ENCODE assay signal across 8 cellular contexts in the genomic region with DNA sequence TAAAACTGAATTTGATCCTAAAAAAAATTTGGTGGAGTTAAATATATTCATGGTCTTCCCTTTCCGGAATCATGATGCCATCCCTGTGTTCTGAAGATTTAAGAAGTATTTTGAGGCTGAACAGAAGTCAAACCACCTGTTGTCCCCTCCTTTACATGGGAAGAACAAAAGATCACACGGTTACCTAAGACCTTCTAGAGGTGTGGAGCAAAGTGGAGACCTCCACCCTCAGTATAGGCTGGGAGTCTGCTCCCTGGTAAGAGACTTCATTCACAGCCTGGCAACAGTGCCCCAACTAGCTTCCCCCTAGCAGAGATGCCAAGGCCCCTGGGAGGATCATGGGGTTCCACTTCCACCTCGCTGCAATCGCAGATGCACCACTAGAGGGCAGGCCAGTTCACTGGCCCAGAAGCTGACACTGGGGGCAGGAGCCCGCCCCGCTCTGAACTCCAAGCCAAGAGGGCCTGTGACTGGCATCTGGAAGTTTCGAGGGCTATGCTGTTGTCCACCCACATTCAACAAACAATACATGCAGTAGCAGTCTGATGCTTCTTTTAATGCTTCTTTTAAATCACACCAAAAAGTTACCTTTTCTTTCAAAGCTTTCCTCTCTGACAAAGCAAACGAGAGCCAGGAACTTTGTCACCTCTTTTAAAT. TPM values are rescaled to one million over a fixed set of nuclear protein-coding genes. Genes with fewer than 3 reads are reported as not detected.
DNase-seq lines count a peak whose midpoint lies in the region; ATAC-seq and TF ChIP-seq lines count a peak whose summit lies in the region.

No MANE protein-coding gene starts in this region.

- H2AFZ ChIP-seq in OCI-LY3 (ENCODE audit: low read depth, low read length), result peak overlapping the region; percentile 71; the same call in 1 of the 2 replicates

- TF ChIP-seq CTCF in OCI-LY3 (IDR thresholded peaks at IDR 0.05; ENCODE audit: low read depth, low read length) (peak; percentile 90), esophagus muscularis mucosa (IDR thresholded peaks at IDR 0.05) (peak; percentile 82 to 98 (median 89)), nephron (IDR thresholded peaks at IDR 0.05; ENCODE audit: unreplicated experiment in 3 of 3) (peak; percentile 79 to 90 (median 80))

- DNase-seq in D341Med (ENCODE audit: low spot score), result peak; percentile 85
- peak; percentile 73 for DNase-seq in activated T-cell treated with anti-CD3 and anti-CD28 coated beads for 1 hour (ENCODE audit: low read depth)
- DNase-seq in esophagus muscularis mucosa (ENCODE audit: extremely low spot score), result no peak
- DNase-seq in stimulated activated naive CD8-positive, alpha-beta T cell treated with anti-CD3 and anti-CD28 coated beads, Interleukin-15, Interleukin-2, amounts not matched to agents 100 U/mL and 50 U/mL, for 24 hours, result peak; percentile 87

- H4K20me1 ChIP-seq in OCI-LY3 (ENCODE audit: insufficient read depth, low read length), result no peaks in the 10 kb centered on the region

- H3K36me3 ChIP-seq in OCI-LY3 (replicated peaks; ENCODE audit: low read depth, low read length), result no peaks in the 10 kb centered on the region
- H3K36me3 ChIP-seq in esophagus muscularis mucosa, result peaks cover 0 to 6% (median 0%) of the 10 kb centered on the region in 4 donors

- WGBS in esophagus muscularis mucosa, result 49% methylated on average over 5 of the region's 8 CpGs

- peaks cover 26% of the 10 kb centered on the region for H3K4me1 ChIP-seq in OCI-LY3 (ENCODE audit: low read length)
- H3K4me1 ChIP-seq in esophagus muscularis mucosa, result peaks cover 18 to 26% (median 23%) of the 10 kb centered on the region in 4 donors

- peak; percentile 52 for ATAC-seq in GM19468 (IDR thresholded peaks at IDR 0.05; ENCODE audit: extremely low read depth, unreplicated experiment)
- ATAC-seq in HG03565 (IDR thresholded peaks at IDR 0.05; ENCODE audit: unreplicated experiment), result peak; percentile 62
- ATAC-seq in stimulated activated naive CD8-positive, alpha-beta T cell treated with anti-CD3 and anti-CD28 coated beads, Interleukin-15, Interleukin-2, amounts not matched to agents 100 U/mL and 50 U/mL, for 24 hours, result peak; percentile 89

- peak overlapping the region; percentile 46 for H3K4me3 ChIP-seq in OCI-LY3 (ENCODE audit: low read length)
- no peak overlapping the region for H3K4me3 ChIP-seq in esophagus muscularis mucosa

- no peaks in the 10 kb centered on the region for H3K36me3 Mint-ChIP-seq in nephron (ENCODE audit: low read depth)

- H3K27me3 Mint-ChIP-seq in nephron (ENCODE audit: low read depth), result peaks cover 3% of the 10 kb centered on the region

- H3K79me2 ChIP-seq in OCI-LY3 (ENCODE audit: low read length), result no peaks in the 10 kb centered on the region

- H3K27ac Mint-ChIP-seq in nephron, result peak overlapping the region in 1 of 3 experiments; percentile 10

- H3K9me3 Mint-ChIP-seq in nephron, result no peaks in the 10 kb centered on the region

- intact Hi-C loops in esophagus muscularis mucosa (cut with DNase I), result no loop called here

- H3K9ac ChIP-seq in OCI-LY3 (ENCODE audit: low read length), result peak overlapping the region; percentile 28; the same call in 1 of the 2 replicates

- peak overlapping the region; percentile 78 for H3K4me2 ChIP-seq in OCI-LY3 (ENCODE audit: low read length)

- H3K4me3 Mint-ChIP-seq in nephron, result no peak overlapping the region

- no peak overlapping the region for H3K27ac ChIP-seq in OCI-LY3 (ENCODE audit: low read length)
- peak overlapping the region in 1 of 4 donors; percentile 4 for H3K27ac ChIP-seq in esophagus muscularis mucosa (replicated peaks in 1 of 4)

- peaks cover 28% of the 10 kb centered on the region for H3K4me1 Mint-ChIP-seq in nephron

- no peak for TF ChIP-seq EP300 in esophagus muscularis mucosa (IDR thresholded peaks at IDR 0.05)

- no peak for TF ChIP-seq POLR2A in esophagus muscularis mucosa (IDR thresholded peaks at IDR 0.05; ENCODE audit: low read depth)

- H3K27me3 ChIP-seq in OCI-LY3 (ENCODE audit: low read depth, low read length) (no peaks in the 10 kb centered on the region), esophagus muscularis mucosa (no peaks in the 10 kb centered on the region)

- no peaks in the 10 kb centered on the region for H3K9me3 ChIP-seq in OCI-LY3 (ENCODE audit: insufficient read depth, low read length)
- H3K9me3 ChIP-seq in esophagus muscularis mucosa, result no peaks in the 10 kb centered on the region

RNA-seq across cellular contexts. Expression of gene UBE2J1, which starts 19.5 kb away (rescaled TPM):
- 10 to 100 TPM; 31.0 to 36.6 (median 33.6) TPM for total RNA-seq in esophagus muscularis mucosa

RNA-seq across cellular contexts. Expression of gene RRAGD, which starts 40.1 kb away (rescaled TPM):
- 10 to 100 TPM; 18.7 to 31.4 (median 19.9) TPM for total RNA-seq in esophagus muscularis mucosa

RNA-seq across cellular contexts. Expression of gene GABRR2, which starts 56.9 kb away (rescaled TPM):
- under 1 TPM in 3 of 4 donors, not detected in 1; 0.33 to 0.46 (median 0.45) TPM for total RNA-seq in esophagus muscularis mucosa
